18 cellular contexts compared by ENCODE assay signal in the genomic region with DNA sequence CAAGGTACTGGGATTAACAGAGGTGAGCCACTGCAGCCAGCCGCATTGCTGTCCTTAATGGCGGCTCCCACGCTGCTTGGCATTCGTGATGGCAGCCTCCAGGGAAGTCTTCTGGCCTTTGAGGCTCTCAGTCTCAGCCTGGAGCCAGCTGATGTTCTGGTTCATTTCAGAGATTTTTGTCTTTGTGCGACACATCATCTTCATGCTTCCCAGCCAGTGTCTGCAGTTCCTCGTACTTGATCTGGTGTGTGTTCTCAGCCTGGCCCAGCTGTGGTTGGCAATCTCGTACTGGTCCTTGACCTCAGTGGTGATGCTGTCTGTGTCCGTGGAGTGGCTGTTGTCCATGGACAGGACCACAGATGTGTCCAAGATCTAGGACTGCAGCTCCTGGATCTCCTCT. TPM values are rescaled to one million over a fixed set of nuclear protein-coding genes. Genes with fewer than 3 reads are reported as not detected.
DNase-seq lines count a peak whose midpoint lies in the region; ATAC-seq and TF ChIP-seq lines count a peak whose summit lies in the region.
"Had no signal": no experiment of that assay in that cellular context is flagged by ENCODE, and none has a peak within 500 bp of the region (broad histone marks: within the 10 kb centered on the region; RNA-seq: fewer than 3 reads in every experiment).

No MANE protein-coding gene starts in this region.

- H3K4me1 ChIP-seq in sigmoid colon, result peaks cover 0 to 25% (median 22%) of the 10 kb centered on the region in 4 donors
- H3K4me1 ChIP-seq: BE2C, BLaER1 had no signal

- no peak for TF ChIP-seq CTCF in VCaP (conservative IDR thresholded peaks at IDR 0.05)
- no peak for TF ChIP-seq CTCF in sigmoid colon (IDR thresholded peaks at IDR 0.05)

- H3K9me3 Mint-ChIP-seq in stimulated activated naive B cell treated with anti-CD40 and anti-IgM and Interleukin-4, amounts not matched to agents 10 μg/mL and 1 μg/mL and 100 μg/mL, for 72 hours, result no peaks in the 10 kb centered on the region
- H3K9me3 Mint-ChIP-seq: CD14-positive monocyte; CD4-positive, alpha-beta memory T cell; CD4-positive, CD25-positive, alpha-beta regulatory T cell; CD8-positive, alpha-beta memory T cell had no signal

- DNase-seq in sigmoid colon (no peak), NOMO-1 treated with DMSO at 0.1 percent for 48 hours (lab: John Stamatoyannopoulos, UW; ENCODE audit: unreplicated experiment) (no peak)
- DNase-seq in stimulated activated naive B cell treated with anti-CD40 and anti-IgM and Interleukin-4, amounts not matched to agents 10 μg/mL and 1 μg/mL and 100 μg/mL, for 72 hours, result no peak
- DNase-seq: 8988T; ACHN; BE2C; C1 segment of cervical spinal cord; CD4-positive, alpha-beta memory T cell; CD4-positive, CD25-positive, alpha-beta regulatory T cell; CD8-positive, alpha-beta memory T cell; COR-L47; DMS79 treated with DMSO at 0.1 percent for 48 hours; GF-D8 had no signal

- WGBS in sigmoid colon, 2 donors, result 84 to 89% methylated on average over 8 of the region's 8 CpGs

- H3K27me3 ChIP-seq in sigmoid colon, result no peaks in the 10 kb centered on the region
- H3K27me3 ChIP-seq: BE2C, BLaER1 had no signal

- H3K27ac ChIP-seq in VCaP (peak overlapping the region; percentile 85), sigmoid colon (peak overlapping the region in 3 of 4 donors; percentile 77 to 80 (median 77))
- H3K27ac ChIP-seq: BLaER1 had no signal

- H3K4me3 Mint-ChIP-seq in stimulated activated naive B cell treated with anti-CD40 and anti-IgM and Interleukin-4, amounts not matched to agents 10 μg/mL and 1 μg/mL and 100 μg/mL, for 72 hours, result no peak overlapping the region
- H3K4me3 Mint-ChIP-seq: CD14-positive monocyte; CD4-positive, alpha-beta memory T cell; CD4-positive, CD25-positive, alpha-beta regulatory T cell; CD8-positive, alpha-beta memory T cell had no signal

- no peak overlapping the region for H3K4me3 ChIP-seq in sigmoid colon
- H3K4me3 ChIP-seq: BLaER1 had no signal

- H3K36me3 ChIP-seq in sigmoid colon, result peaks cover 0 to 34% (median 0%) of the 10 kb centered on the region in 4 donors

- no peak for TF ChIP-seq EP300 in sigmoid colon (IDR thresholded peaks at IDR 0.05)

- peaks cover 24 to 56% of the 10 kb centered on the region in 2 donors for H3K36me3 Mint-ChIP-seq in stimulated activated naive B cell treated with anti-CD40 and anti-IgM and Interleukin-4, amounts not matched to agents 10 μg/mL and 1 μg/mL and 100 μg/mL, for 72 hours

- peaks cover 3 to 6% of the 10 kb centered on the region in 2 donors for H3K4me1 Mint-ChIP-seq in stimulated activated naive B cell treated with anti-CD40 and anti-IgM and Interleukin-4, amounts not matched to agents 10 μg/mL and 1 μg/mL and 100 μg/mL, for 72 hours
- H3K4me1 Mint-ChIP-seq: CD14-positive monocyte; CD8-positive, alpha-beta memory T cell had no signal

- no peaks in the 10 kb centered on the region for H3K27me3 Mint-ChIP-seq in stimulated activated naive B cell treated with anti-CD40 and anti-IgM and Interleukin-4, amounts not matched to agents 10 μg/mL and 1 μg/mL and 100 μg/mL, for 72 hours
- H3K27me3 Mint-ChIP-seq: CD4-positive, alpha-beta memory T cell; CD4-positive, CD25-positive, alpha-beta regulatory T cell; CD8-positive, alpha-beta memory T cell had no signal

- intact Hi-C loops in sigmoid colon (cut with DNase I), result no loop called here

- TF ChIP-seq POLR2A in sigmoid colon (IDR thresholded peaks at IDR 0.05), result no peak

- no peaks in the 10 kb centered on the region for H3K9me3 ChIP-seq in sigmoid colon
- H3K9me3 ChIP-seq: BE2C, BLaER1 had no signal

- no peak for ATAC-seq in stimulated activated naive B cell treated with anti-CD40 and anti-IgM and Interleukin-4, amounts not matched to agents 10 μg/mL and 1 μg/mL and 100 μg/mL, for 72 hours (replicated peaks)
- no peak for ATAC-seq in GM21529 (IDR thresholded peaks at IDR 0.05; ENCODE audit: unreplicated experiment)
- no peak for ATAC-seq in GM19324 (IDR thresholded peaks at IDR 0.05; ENCODE audit: low FRiP score, unreplicated experiment)

- H3K27ac Mint-ChIP-seq in stimulated activated naive B cell treated with anti-CD40 and anti-IgM and Interleukin-4, amounts not matched to agents 10 μg/mL and 1 μg/mL and 100 μg/mL, for 72 hours, result peak overlapping the region; percentile 9
- H3K27ac Mint-ChIP-seq: CD4-positive, CD25-positive, alpha-beta regulatory T cell had no signal

RNA-seq across cellular contexts. Expression of gene SNRPE, which starts 11.7 kb away (rescaled TPM):
- total RNA-seq in sigmoid colon, result 10 to 100 TPM; 23.1 to 66.0 (median 43.4) TPM
- polyA plus RNA-seq in sigmoid colon, result 100 to 1,000 TPM in 2 of 3 donors, 10 to 100 TPM in 1; 93.9 to 140 (median 121) TPM
